In genomic region chr2:237662671-237663093, GRCh38 we compare ENCODE assay signal across 8 cellular contexts. TPM values are rescaled to one million over a fixed set of nuclear protein-coding genes. Genes with fewer than 3 reads are reported as not detected.
DNase-seq lines count a peak whose midpoint lies in the region; ATAC-seq and TF ChIP-seq lines count a peak whose summit lies in the region.

No MANE protein-coding gene starts in this region.

- H3K56ac ChIP-seq in mesendoderm (ENCODE audit: low read length): no peak overlapping the region

- peak; percentile 85 for DNase-seq in DMS53 (lab: John Stamatoyannopoulos, UW)
- no peak for DNase-seq in DMS53 treated with DMSO at 0.1 percent for 48 hours (lab: John Stamatoyannopoulos, UW; ENCODE audit: unreplicated experiment)
- DNase-seq in NCI-H2196 treated with DMSO at 0.1 percent for 48 hours (lab: John Stamatoyannopoulos, UW; ENCODE audit: unreplicated experiment): peak; percentile 91
- DNase-seq in activated CD4-positive, alpha-beta T cell treated with anti-CD3 and anti-CD28 coated beads for 24 hours (ENCODE audit: low read depth in 2 of 2): peak; percentile 12 to 25
- peak; percentile 96 for DNase-seq in endodermal cell
- DNase-seq in mesendoderm: peak; percentile 99

- peaks cover 4% of the 10 kb centered on the region for H3K79me1 ChIP-seq in mesendoderm (ENCODE audit: low read length)

- peaks cover 20% of the 10 kb centered on the region for H3K36me3 Mint-ChIP-seq in endodermal cell (ENCODE audit: low read depth)
- H3K36me3 Mint-ChIP-seq in stimulated activated memory B cell treated with anti-CD40 and anti-IgM and Interleukin-4, amounts not matched to agents 10 μg/mL and 1 μg/mL and 100 μg/mL, for 72 hours: no peaks in the 10 kb centered on the region

- no peak overlapping the region for H2BK5ac ChIP-seq in mesendoderm (ENCODE audit: low read length)

- no peak for TF ChIP-seq CTCF in endodermal cell (conservative IDR thresholded peaks at IDR 0.05)

- no peak overlapping the region for H2AK5ac ChIP-seq in mesendoderm (ENCODE audit: low read length)

- H3K4ac ChIP-seq in mesendoderm (ENCODE audit: low read depth, low read length): no peak overlapping the region

- H3K27me3 Mint-ChIP-seq in endodermal cell (ENCODE audit: insufficient read depth): no peaks in the 10 kb centered on the region
- H3K27me3 Mint-ChIP-seq in stimulated activated memory B cell treated with anti-CD40 and anti-IgM and Interleukin-4, amounts not matched to agents 10 μg/mL and 1 μg/mL and 100 μg/mL, for 72 hours: peaks cover 47% of the 10 kb centered on the region

- H3K4me3 ChIP-seq in endodermal cell (ENCODE audit: low read length) (no peak overlapping the region), mesendoderm (ENCODE audit: low read length) (no peak overlapping the region)

- no peak overlapping the region for H2BK15ac ChIP-seq in mesendoderm (replicated peaks; ENCODE audit: low read depth)

- H3K4me3 Mint-ChIP-seq in endodermal cell: no peak overlapping the region
- no peak overlapping the region for H3K4me3 Mint-ChIP-seq in stimulated activated memory B cell treated with anti-CD40 and anti-IgM and Interleukin-4, amounts not matched to agents 10 μg/mL and 1 μg/mL and 100 μg/mL, for 72 hours

- H3K27me3 ChIP-seq in endodermal cell (ENCODE audit: control insufficient read depth, insufficient read depth, low read length, poor library complexity, severe bottlenecking): no peaks in the 10 kb centered on the region
- H3K27me3 ChIP-seq in mesendoderm (ENCODE audit: insufficient read depth, low read length, poor library complexity): no peaks in the 10 kb centered on the region

- 20 to 36% methylated on average over 9 to 13 of the region's 13 CpGs for WGBS in endodermal cell (ENCODE audit: insufficient coverage in 1 of 2, insufficient read length in 1 of 2), 2 experiments
- no CpG with 5 or more reads among the region's 13 CpGs for WGBS in mesendoderm (ENCODE audit: extremely low coverage, insufficient coverage, low lambda C conversion rate)

- peaks cover 5% of the 10 kb centered on the region for H3K9me3 Mint-ChIP-seq in endodermal cell
- H3K9me3 Mint-ChIP-seq in stimulated activated memory B cell treated with anti-CD40 and anti-IgM and Interleukin-4, amounts not matched to agents 10 μg/mL and 1 μg/mL and 100 μg/mL, for 72 hours: peaks cover 2% of the 10 kb centered on the region

- no peak overlapping the region for H2BK120ac ChIP-seq in mesendoderm (ENCODE audit: low read depth, low read length)

- H3K27ac Mint-ChIP-seq in endodermal cell: peak overlapping the region; percentile 82
- H3K27ac Mint-ChIP-seq in stimulated activated memory B cell treated with anti-CD40 and anti-IgM and Interleukin-4, amounts not matched to agents 10 μg/mL and 1 μg/mL and 100 μg/mL, for 72 hours: no peak overlapping the region

- H3K36me3 ChIP-seq in endodermal cell (ENCODE audit: control insufficient read depth, insufficient read depth, low read length): peaks cover 26% of the 10 kb centered on the region
- no peaks in the 10 kb centered on the region for H3K36me3 ChIP-seq in mesendoderm (ENCODE audit: control insufficient read depth, insufficient read depth, low read length)

- H3K9ac ChIP-seq in endodermal cell (ENCODE audit: extremely low read depth, low read length, poor library complexity, severe bottlenecking) (no peak overlapping the region), mesendoderm (ENCODE audit: low read length) (no peak overlapping the region)

- H4K5ac ChIP-seq in mesendoderm (ENCODE audit: low read length): no peak overlapping the region

- H3K79me2 ChIP-seq in mesendoderm (ENCODE audit: control insufficient read depth, insufficient read depth, low read length): peaks cover 2% of the 10 kb centered on the region

- no peak overlapping the region for H3K23ac ChIP-seq in mesendoderm (ENCODE audit: low read length)

- H3K4me1 Mint-ChIP-seq in endodermal cell: peaks cover 33% of the 10 kb centered on the region
- peaks cover 28% of the 10 kb centered on the region for H3K4me1 Mint-ChIP-seq in stimulated activated memory B cell treated with anti-CD40 and anti-IgM and Interleukin-4, amounts not matched to agents 10 μg/mL and 1 μg/mL and 100 μg/mL, for 72 hours

- no peak overlapping the region for H3K18ac ChIP-seq in mesendoderm (ENCODE audit: low read length)

- no peak overlapping the region for H3K4me2 ChIP-seq in mesendoderm (ENCODE audit: low read length)

- H3K27ac ChIP-seq in endodermal cell (ENCODE audit: low read depth, low read length) (no peak overlapping the region), mesendoderm (ENCODE audit: low read depth, low read length) (no peak overlapping the region)

- peaks cover 10% of the 10 kb centered on the region for H3K9me3 ChIP-seq in endodermal cell (ENCODE audit: control insufficient read depth, low read length)

- H4K8ac ChIP-seq in mesendoderm (ENCODE audit: low read depth, low read length): no peak overlapping the region

- H3K4me1 ChIP-seq in endodermal cell (ENCODE audit: control insufficient read depth, insufficient read depth, low read length) (peaks cover 11% of the 10 kb centered on the region), mesendoderm (ENCODE audit: control insufficient read depth, low read depth, low read length) (peaks cover 5% of the 10 kb centered on the region)

- peak; percentile 81 for ATAC-seq in stimulated activated memory B cell treated with anti-CD40 and anti-IgM and Interleukin-4, amounts not matched to agents 10 μg/mL and 1 μg/mL and 100 μg/mL, for 72 hours
- no peak for ATAC-seq in GM19023 (IDR thresholded peaks at IDR 0.05; ENCODE audit: unreplicated experiment)

RNA-seq across cellular contexts. Expression of gene LRRFIP1, which starts 35.3 kb away (rescaled TPM):
- 100 to 1,000 TPM; 102 to 132 TPM for total RNA-seq in endodermal cell
- 54.2 TPM for polyA plus RNA-seq in endodermal cell (2013, experiment 1 of 2)
- 58.4 TPM for polyA plus RNA-seq in endodermal cell (2013, experiment 2 of 2)
- polyA plus RNA-seq in mesendoderm (2013, experiment 1 of 2): 86.5 TPM
- 91.0 TPM for polyA plus RNA-seq in mesendoderm (2013, experiment 2 of 2)
